In the genomic region with DNA sequence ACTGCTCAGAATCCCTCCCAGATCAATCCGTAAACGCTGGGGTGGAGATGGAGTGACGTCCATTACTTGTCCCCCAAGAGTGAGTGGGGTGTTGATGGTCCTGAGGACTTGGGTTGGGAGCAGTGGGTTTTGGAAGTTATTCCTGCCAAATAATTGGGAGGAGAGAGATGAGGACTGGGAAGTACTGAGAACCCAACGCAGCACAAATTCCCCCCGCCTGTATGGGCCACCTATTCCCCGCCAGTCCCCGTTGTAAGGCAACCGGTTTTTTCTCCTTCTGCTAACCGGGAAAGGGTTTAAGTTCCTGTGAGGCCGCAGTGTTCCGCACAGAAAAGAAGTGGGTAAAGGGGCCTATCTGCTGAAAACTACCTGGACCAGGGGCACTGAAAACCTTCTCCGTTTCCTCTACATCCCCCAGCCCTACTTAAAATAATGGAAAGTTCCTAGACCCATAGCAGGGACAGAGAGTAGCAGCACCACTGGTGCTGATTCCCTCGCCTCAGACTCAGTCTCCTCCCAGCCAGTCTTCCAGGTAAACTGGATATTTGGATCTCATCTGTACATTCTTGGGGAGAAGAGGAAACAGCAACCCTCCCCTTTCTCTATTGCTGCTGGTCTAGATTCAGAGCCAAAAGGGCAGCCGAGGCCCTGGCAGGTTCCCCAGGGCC, we compare ENCODE assay signal across 9 cellular contexts. TPM values are rescaled to one million over a fixed set of nuclear protein-coding genes. Genes with fewer than 3 reads are reported as not detected.
DNase-seq lines count a peak whose midpoint lies in the region; ATAC-seq, FAIRE-seq and TF ChIP-seq lines count a peak whose summit lies in the region.
"Had no signal": no experiment of that assay in that cellular context is flagged by ENCODE, and none has a peak within 500 bp of the region (broad histone marks: within the 10 kb centered on the region; RNA-seq: fewer than 3 reads in every experiment).

No MANE protein-coding gene starts in this region.

- peaks cover 8% of the 10 kb centered on the region for H3K4me1 ChIP-seq in endothelial cell of umbilical vein (ENCODE audit: control insufficient read depth, extremely low read depth, insufficient read depth, low read length)
- peaks cover 3 to 6% of the 10 kb centered on the region in 2 donors for H3K4me1 ChIP-seq in naive thymus-derived CD4-positive, alpha-beta T cell (ENCODE audit: control insufficient read depth in 2 of 2, insufficient read depth in 2 of 2, low read length in 2 of 2)

- H3K79me2 ChIP-seq in endothelial cell of umbilical vein (ENCODE audit: control insufficient read depth, insufficient read depth, low read length): no peaks in the 10 kb centered on the region

- TF ChIP-seq POLR2A in endothelial cell of umbilical vein (IDR thresholded peaks at IDR 0.05; ENCODE audit: low read depth, low read length): no peak

- intact Hi-C loops in endothelial cell of umbilical vein (cut with micrococcal nuclease) (loop anchor here (1.0 kb wide), 1 partner anchor 25 kb away; no protein-coding TSS in a partner anchor), Calu3 (cut with micrococcal nuclease; ENCODE audit: unreplicated experiment) (no loop called here)
- intact Hi-C loops in naive thymus-derived CD4-positive, alpha-beta T cell (cut with micrococcal nuclease): no loop called here

- peak; percentile 42 for FAIRE-seq in endothelial cell of umbilical vein (lab: Jason Lieb, UNC)

- in situ Hi-C loops in KBM-7 (cut with MboI; ENCODE audit: low pct_unique_long_range_greater_than_20kb, low sequenced_read_pairs): no loop called here

- H3K9me3 Mint-ChIP-seq in naive thymus-derived CD4-positive, alpha-beta T cell: no peaks in the 10 kb centered on the region
- H3K9me3 Mint-ChIP-seq in Calu3 (ENCODE audit: low read depth, unreplicated experiment): no peaks in the 10 kb centered on the region
- no peaks in the 10 kb centered on the region for H3K9me3 Mint-ChIP-seq in T-helper 2 cell treated with Interferon-gamma antibody and Interleukin-4, amounts not matched to agents 5 μg/mL and 100 μg/mL, for 36 hours

- H3K9me1 ChIP-seq in endothelial cell of umbilical vein (replicated peaks; ENCODE audit: control insufficient read depth, extremely low read depth, insufficient read depth, low read length): no peaks in the 10 kb centered on the region

- H3K4me2 ChIP-seq in endothelial cell of umbilical vein (ENCODE audit: insufficient read depth, low read length): peak overlapping the region; percentile 79

- no peak overlapping the region for H3K27ac ChIP-seq in endothelial cell of umbilical vein (ENCODE audit: insufficient read depth, low read depth, low read length)
- H3K27ac ChIP-seq in naive thymus-derived CD4-positive, alpha-beta T cell (ENCODE audit: low read depth, low read length): no peak overlapping the region

- H3K9ac ChIP-seq in endothelial cell of umbilical vein (replicated peaks; ENCODE audit: extremely low read depth, insufficient read depth, low read length): peak overlapping the region; percentile 39

- H3K36me3 ChIP-seq in endothelial cell of umbilical vein (ENCODE audit: control insufficient read depth in 2 of 2, extremely low read depth in 1 of 2, insufficient read depth in 2 of 2, low read length in 2 of 2): no peaks in the 10 kb centered on the region
- H3K36me3 ChIP-seq in naive thymus-derived CD4-positive, alpha-beta T cell (ENCODE audit: control insufficient read depth in 2 of 3, insufficient read depth in 3 of 3, low read length in 3 of 3): no peaks in the 10 kb centered on the region

- peak overlapping the region in 3 of 9 donors; percentile 43 to 70 (median 49) for H3K27ac Mint-ChIP-seq in naive thymus-derived CD4-positive, alpha-beta T cell
- H3K27ac Mint-ChIP-seq in Calu3 (ENCODE audit: unreplicated experiment): no peak overlapping the region
- no peak overlapping the region for H3K27ac Mint-ChIP-seq in T-helper 2 cell treated with Interferon-gamma antibody and Interleukin-4, amounts not matched to agents 5 μg/mL and 100 μg/mL, for 36 hours

- POLR2A ChIA-PET in AG04449 (lab: Yijun Ruan, JAX) (interaction anchor here (2.0 kb wide), 1 partner anchor 22 kb away, joined by 11 read pairs; no protein-coding TSS in a partner anchor), endothelial cell of umbilical vein (lab: Charles Lee) (interaction anchor here (1.1 kb wide), 1 partner anchor 71 kb away, joined by 3 read pairs; a partner anchor contains a TSS)
- POLR2A ChIA-PET in naive thymus-derived CD4-positive, alpha-beta T cell (lab: Charles Lee): no interaction called here

- CTCF ChIA-PET in AG04449 (lab: Yijun Ruan, JAX) (interaction anchor here (0.9 to 11.3 kb wide), 3 partner anchors 20 to 164 kb away, joined by 3 to 102 read pairs (median 3); no protein-coding TSS in a partner anchor), endothelial cell of umbilical vein (lab: Charles Lee) (interaction anchor here (0.6 to 3.4 kb wide), 5 partner anchors 15 to 22 kb away, joined by 3 to 32 read pairs (median 3); no protein-coding TSS in a partner anchor), Calu3 (lab: Charles Lee) (interaction anchor here (0.5 to 1.4 kb wide), 2 partner anchors 20 to 424 kb away, joined by 6 read pairs; no protein-coding TSS in a partner anchor)
- CTCF ChIA-PET in naive thymus-derived CD4-positive, alpha-beta T cell (lab: Charles Lee): interaction anchor here (1.3 kb wide), 1 partner anchor 20 kb away, joined by 6 read pairs; no protein-coding TSS in a partner anchor

- no peaks in the 10 kb centered on the region for H3K9me3 ChIP-seq in endothelial cell of umbilical vein (replicated peaks; ENCODE audit: control insufficient read depth, insufficient read depth, low read length)
- no peaks in the 10 kb centered on the region for H3K9me3 ChIP-seq in naive thymus-derived CD4-positive, alpha-beta T cell (ENCODE audit: control insufficient read depth in 2 of 3, low read length in 3 of 3)

- TF ChIP-seq CTCF in AG04449 (IDR thresholded peaks at IDR 0.05; ENCODE audit: insufficient read depth, low read length, missing control alignments) (no peak), endothelial cell of umbilical vein (IDR thresholded peaks at IDR 0.05; ENCODE audit: extremely low read depth in 1 of 2, insufficient read depth in 1 of 2, low read depth in 1 of 2, low read length in 2 of 2) (no peak), Calu3 (IDR thresholded peaks at IDR 0.05; ENCODE audit: unreplicated experiment) (no peak)

- H2AFZ ChIP-seq in endothelial cell of umbilical vein (ENCODE audit: low read depth, low read length): peak overlapping the region; percentile 98

- peak overlapping the region; percentile 3 to 96 (median 88) for H3K4me3 Mint-ChIP-seq in naive thymus-derived CD4-positive, alpha-beta T cell
- H3K4me3 Mint-ChIP-seq in Calu3 (ENCODE audit: low read depth, unreplicated experiment): no peak overlapping the region
- H3K4me3 Mint-ChIP-seq in T-helper 2 cell treated with Interferon-gamma antibody and Interleukin-4, amounts not matched to agents 5 μg/mL and 100 μg/mL, for 36 hours: no peak overlapping the region

- dilution Hi-C loops in endothelial cell of umbilical vein (cut with MboI; ENCODE audit: extremely low pct_ligation_motif_present, low sequenced_read_pairs): no loop called here

- no peak for ATAC-seq in naive thymus-derived CD4-positive, alpha-beta T cell
- ATAC-seq in GM19351 (IDR thresholded peaks at IDR 0.05; ENCODE audit: unreplicated experiment): no peak
- no peak for ATAC-seq in left lobe of liver

- peaks cover 19 to 37% (median 24%) of the 10 kb centered on the region in 7 donors for H3K4me1 Mint-ChIP-seq in naive thymus-derived CD4-positive, alpha-beta T cell
- peaks cover 17% of the 10 kb centered on the region for H3K4me1 Mint-ChIP-seq in Calu3 (ENCODE audit: low read depth, unreplicated experiment)
- peaks cover 9% of the 10 kb centered on the region for H3K4me1 Mint-ChIP-seq in T-helper 2 cell treated with Interferon-gamma antibody and Interleukin-4, amounts not matched to agents 5 μg/mL and 100 μg/mL, for 36 hours (ENCODE audit: low read depth)

- BruUV-seq in endothelial cell of umbilical vein (replicated peaks; lab: Mats Ljungman, UMichigan) (no TSS peak), Calu3 (replicated peaks; lab: Mats Ljungman, UMichigan) (no TSS peak)

- H3K4me3 ChIP-seq in AG04449 (ENCODE audit: low read depth, low read length) (peak overlapping the region; percentile 87), endothelial cell of umbilical vein (replicated peaks in 1 of 3; ENCODE audit: insufficient read depth in 1 of 3, low read depth in 1 of 3, low read length in 3 of 3) (peak overlapping the region; percentile 65 to 90 (median 80))
- peak overlapping the region; percentile 63 for H3K4me3 ChIP-seq in naive thymus-derived CD4-positive, alpha-beta T cell (ENCODE audit: low read length)

- peaks cover 0 to 6% (median 0%) of the 10 kb centered on the region in 5 donors for H3K27me3 Mint-ChIP-seq in naive thymus-derived CD4-positive, alpha-beta T cell
- H3K27me3 Mint-ChIP-seq in Calu3 (ENCODE audit: unreplicated experiment): peaks cover 21% of the 10 kb centered on the region
- peaks cover 5% of the 10 kb centered on the region for H3K27me3 Mint-ChIP-seq in T-helper 2 cell treated with Interferon-gamma antibody and Interleukin-4, amounts not matched to agents 5 μg/mL and 100 μg/mL, for 36 hours (ENCODE audit: low read depth)

- H4K20me1 ChIP-seq in endothelial cell of umbilical vein (replicated peaks; ENCODE audit: control insufficient read depth, extremely low read depth, insufficient read depth, low read length): no peaks in the 10 kb centered on the region

- H3K27me3 ChIP-seq in endothelial cell of umbilical vein (ENCODE audit: control insufficient read depth in 2 of 2, insufficient read depth in 2 of 2, low read length in 2 of 2): no peaks in the 10 kb centered on the region
- no peaks in the 10 kb centered on the region for H3K27me3 ChIP-seq in naive thymus-derived CD4-positive, alpha-beta T cell (ENCODE audit: control insufficient read depth in 2 of 2, insufficient read depth in 2 of 2, low read length in 2 of 2)

- peaks cover 0 to 4% (median 0%) of the 10 kb centered on the region in 5 donors for H3K36me3 Mint-ChIP-seq in naive thymus-derived CD4-positive, alpha-beta T cell
- peaks cover 7% of the 10 kb centered on the region for H3K36me3 Mint-ChIP-seq in Calu3 (ENCODE audit: insufficient read depth, unreplicated experiment)
- H3K36me3 Mint-ChIP-seq in T-helper 2 cell treated with Interferon-gamma antibody and Interleukin-4, amounts not matched to agents 5 μg/mL and 100 μg/mL, for 36 hours (ENCODE audit: low read depth): no peaks in the 10 kb centered on the region

- DNase-seq in AG04449 (ENCODE audit: low read depth, low spot score) (no peak), KBM-7 (peak; percentile 25), endothelial cell of umbilical vein (ENCODE audit: low read depth, low spot score) (peak; percentile 7), left lobe of liver (ENCODE audit: low spot score) (no peak), Calu3 (no peak)
- no peak for DNase-seq in naive thymus-derived CD4-positive, alpha-beta T cell
- no peak for DNase-seq in T-helper 2 cell treated with Interferon-gamma antibody and Interleukin-4, amounts not matched to agents 5 μg/mL and 100 μg/mL, for 36 hours (ENCODE audit: low spot score)

RNA-seq across cellular contexts. Expression of a gene that starts 0.7 kb away (rescaled TPM):
- 2.4 and 3.4 TPM in 2 replicates for total RNA-seq in endothelial cell of umbilical vein
- 2.3 and 2.5 TPM in 2 replicates for polyA plus RNA-seq in endothelial cell of umbilical vein
- 1.4 and 1.9 TPM in 2 replicates for polyA plus RNA-seq in endothelial cell of umbilical vein (2011; cell fraction: cytosol; rRNA removed)
- 2.7 and 2.8 TPM in 2 replicates for polyA plus RNA-seq in endothelial cell of umbilical vein (2011; cell fraction: nucleus; rRNA removed)
- 1.4 and 1.5 TPM in 2 replicates for polyA plus RNA-seq in endothelial cell of umbilical vein (2012)
- polyA minus RNA-seq in endothelial cell of umbilical vein: 1.6 and 2.5 TPM in 2 replicates
- not detected for polyA minus RNA-seq in endothelial cell of umbilical vein (2011; cell fraction: cytosol; rRNA and poly(A)+ RNA removed)
- 1.0 and 1.5 TPM in 2 replicates for polyA minus RNA-seq in endothelial cell of umbilical vein (2011; cell fraction: nucleus; rRNA and poly(A)+ RNA removed)
- total RNA-seq in naive thymus-derived CD4-positive, alpha-beta T cell: 1 to 10 TPM in 2 of 5 experiments, under 1 TPM in 3; 0.12 to 1.3 (median 0.20) TPM
- not detected for polyA plus RNA-seq in naive thymus-derived CD4-positive, alpha-beta T cell
- 0.40 TPM for total RNA-seq in left lobe of liver
- total RNA-seq in Calu3 (2022): not detected in 2 replicates

RNA-seq across cellular contexts. Expression of a gene that starts 5.6 kb away (rescaled TPM):
- 64.4 and 66.9 TPM in 2 replicates for total RNA-seq in endothelial cell of umbilical vein
- polyA plus RNA-seq in endothelial cell of umbilical vein: 64.3 and 67.5 TPM in 2 replicates
- 64.2 and 65.8 TPM in 2 replicates for polyA plus RNA-seq in endothelial cell of umbilical vein (2011; cell fraction: cytosol; rRNA removed)
- 113 and 115 TPM in 2 replicates for polyA plus RNA-seq in endothelial cell of umbilical vein (2011; cell fraction: nucleus; rRNA removed)
- 47.9 and 51.3 TPM in 2 replicates for polyA plus RNA-seq in endothelial cell of umbilical vein (2012)
- polyA minus RNA-seq in endothelial cell of umbilical vein: 56.7 and 58.7 TPM in 2 replicates
- polyA minus RNA-seq in endothelial cell of umbilical vein (2011; cell fraction: cytosol; rRNA and poly(A)+ RNA removed): 21.9 TPM
- polyA minus RNA-seq in endothelial cell of umbilical vein (2011; cell fraction: nucleus; rRNA and poly(A)+ RNA removed): 23.6 and 24.4 TPM in 2 replicates
- 10 to 100 TPM; 35.7 to 58.6 (median 41.9) TPM for total RNA-seq in naive thymus-derived CD4-positive, alpha-beta T cell
- polyA plus RNA-seq in naive thymus-derived CD4-positive, alpha-beta T cell: 10 to 100 TPM; 34.6 to 35.5 TPM
- 39.8 TPM for total RNA-seq in left lobe of liver
- 62.0 and 74.5 TPM in 2 replicates for total RNA-seq in Calu3 (2022)

RNA-seq across cellular contexts. Expression of a gene that starts 27.6 kb away (rescaled TPM):
- not detected in 2 replicates for total RNA-seq in endothelial cell of umbilical vein
- not detected in 2 replicates for polyA plus RNA-seq in endothelial cell of umbilical vein
- not detected in 2 replicates for polyA plus RNA-seq in endothelial cell of umbilical vein (2011; cell fraction: cytosol; rRNA removed)
- polyA plus RNA-seq in endothelial cell of umbilical vein (2011; cell fraction: nucleus; rRNA removed): not detected in 2 replicates
- not detected in 2 replicates for polyA plus RNA-seq in endothelial cell of umbilical vein (2012)
- not detected in 2 replicates for polyA minus RNA-seq in endothelial cell of umbilical vein
- polyA minus RNA-seq in endothelial cell of umbilical vein (2011; cell fraction: cytosol; rRNA and poly(A)+ RNA removed): not detected
- polyA minus RNA-seq in endothelial cell of umbilical vein (2011; cell fraction: nucleus; rRNA and poly(A)+ RNA removed): not detected in 2 replicates
- total RNA-seq in naive thymus-derived CD4-positive, alpha-beta T cell: not detected
- not detected for polyA plus RNA-seq in naive thymus-derived CD4-positive, alpha-beta T cell
- not detected for total RNA-seq in left lobe of liver
- not detected in 2 replicates for total RNA-seq in Calu3 (2022)
- total RNA-seq: LHCN-M2 had no signal

RNA-seq across cellular contexts. Expression of a gene that starts 29.0 kb away (rescaled TPM):
- total RNA-seq in endothelial cell of umbilical vein (0.37 and 0.88 TPM in 2 replicates), left lobe of liver (7.7 TPM), Calu3 (2022) (46.2 and 94.8 TPM in 2 replicates)
- polyA plus RNA-seq in endothelial cell of umbilical vein: 0.65 and 0.91 TPM in 2 replicates
- polyA plus RNA-seq in endothelial cell of umbilical vein (2011; cell fraction: cytosol; rRNA removed): 0.41 and 0.42 TPM in 2 replicates
- polyA plus RNA-seq in endothelial cell of umbilical vein (2011; cell fraction: nucleus; rRNA removed): 0.70 and 0.71 TPM in 2 replicates
- 0.16 and 0.27 TPM in 2 replicates for polyA plus RNA-seq in endothelial cell of umbilical vein (2012)
- polyA minus RNA-seq in endothelial cell of umbilical vein: 0.42 and 1.1 TPM in 2 replicates
- polyA minus RNA-seq in endothelial cell of umbilical vein (2011; cell fraction: cytosol; rRNA and poly(A)+ RNA removed): 15.4 TPM
- not detected in 2 replicates for polyA minus RNA-seq in endothelial cell of umbilical vein (2011; cell fraction: nucleus; rRNA and poly(A)+ RNA removed)
- not detected for total RNA-seq in naive thymus-derived CD4-positive, alpha-beta T cell
- polyA plus RNA-seq in naive thymus-derived CD4-positive, alpha-beta T cell: not detected

RNA-seq across cellular contexts. Expression of a gene that starts 43.7 kb away (rescaled TPM):
- total RNA-seq in endothelial cell of umbilical vein: 18.9 and 19.7 TPM in 2 replicates
- polyA plus RNA-seq in endothelial cell of umbilical vein: 10.1 and 10.5 TPM in 2 replicates
- polyA plus RNA-seq in endothelial cell of umbilical vein (2011; cell fraction: cytosol; rRNA removed): 9.2 and 11.2 TPM in 2 replicates
- polyA plus RNA-seq in endothelial cell of umbilical vein (2011; cell fraction: nucleus; rRNA removed): 37.7 and 44.9 TPM in 2 replicates
- 4.3 and 9.1 TPM in 2 replicates for polyA plus RNA-seq in endothelial cell of umbilical vein (2012)
- polyA minus RNA-seq in endothelial cell of umbilical vein: 10.8 and 12.5 TPM in 2 replicates
- 17.1 TPM for polyA minus RNA-seq in endothelial cell of umbilical vein (2011; cell fraction: cytosol; rRNA and poly(A)+ RNA removed)
- 6.5 and 17.4 TPM in 2 replicates for polyA minus RNA-seq in endothelial cell of umbilical vein (2011; cell fraction: nucleus; rRNA and poly(A)+ RNA removed)
- 10 to 100 TPM in 1 of 5 experiments, 1 to 10 TPM in 3, under 1 TPM in 1; 0.94 to 31.9 (median 2.1) TPM for total RNA-seq in naive thymus-derived CD4-positive, alpha-beta T cell
- 1 to 10 TPM in 1 of 2 donors, not detected in 1; 1.2 TPM for polyA plus RNA-seq in naive thymus-derived CD4-positive, alpha-beta T cell
- 0.33 TPM for total RNA-seq in left lobe of liver
- total RNA-seq in Calu3 (2022): 22.5 and 25.2 TPM in 2 replicates

Comparison
In these comparisons a context has a peak if more than half of its experiments do, and no peak if none do; other contexts are left out.
1. DNase-seq: peak in KBM-7 (single experiment) and endothelial cell of umbilical vein (single experiment); none in AG04449 (single experiment), naive thymus-derived CD4-positive, alpha-beta T cell (0 of 9), left lobe of liver (single experiment), Calu3 (single experiment) and T-helper 2 cell treated with Interferon-gamma antibody and Interleukin-4, amounts not matched to agents 5 μg/mL and 100 μg/mL, for 36 hours (single experiment).
2. H3K4me3 Mint-ChIP-seq: peak in naive thymus-derived CD4-positive, alpha-beta T cell (10 of 10); none in Calu3 (single experiment) and T-helper 2 cell treated with Interferon-gamma antibody and Interleukin-4, amounts not matched to agents 5 μg/mL and 100 μg/mL, for 36 hours (single experiment).
3. Peak in every context shown above with its lines, with median percentiles within 50 percentile points of each other: H3K4me3 ChIP-seq.